ENCODE assay signal across 1 cellular context in genomic region chr10:59284111-59284975, GRCh38.
TF ChIP-seq lines count a peak whose summit lies in the region.

No MANE protein-coding gene starts in this region.

TF ChIP-seq in H1, 55 proteins besides CTCF, POLR2A, EP300 and RAD21:
- no peak for TF ChIP-seq GTF2F1 (IDR thresholded peaks at IDR 0.05; ENCODE audit: borderline replicate concordance, low read depth, low read length)
- no peak for TF ChIP-seq TCF12 (IDR thresholded peaks at IDR 0.05; ENCODE audit: low read depth, low read length)
- TF ChIP-seq POU5F1 (IDR thresholded peaks at IDR 0.05; ENCODE audit: low read depth, low read length) = no peak
- no peak for TF ChIP-seq SP1 (IDR thresholded peaks at IDR 0.05; ENCODE audit: low read depth, low read length)
- no peak for TF ChIP-seq E2F6 (IDR thresholded peaks at IDR 0.05)
- TF ChIP-seq PHF8 (conservative IDR thresholded peaks at IDR 0.05; ENCODE audit: low read depth, low read length) = no peak
- no peak for TF ChIP-seq ATF3 (IDR thresholded peaks at IDR 0.05; ENCODE audit: insufficient read depth, low read depth, low read length)
- TF ChIP-seq EZH2 (IDR thresholded peaks at IDR 0.05; ENCODE audit: low read depth, low read length, severe bottlenecking) = no peak
- no peak for TF ChIP-seq BRCA1 (IDR thresholded peaks at IDR 0.05; ENCODE audit: low read depth, low read length)
- TF ChIP-seq, protein P1, sequence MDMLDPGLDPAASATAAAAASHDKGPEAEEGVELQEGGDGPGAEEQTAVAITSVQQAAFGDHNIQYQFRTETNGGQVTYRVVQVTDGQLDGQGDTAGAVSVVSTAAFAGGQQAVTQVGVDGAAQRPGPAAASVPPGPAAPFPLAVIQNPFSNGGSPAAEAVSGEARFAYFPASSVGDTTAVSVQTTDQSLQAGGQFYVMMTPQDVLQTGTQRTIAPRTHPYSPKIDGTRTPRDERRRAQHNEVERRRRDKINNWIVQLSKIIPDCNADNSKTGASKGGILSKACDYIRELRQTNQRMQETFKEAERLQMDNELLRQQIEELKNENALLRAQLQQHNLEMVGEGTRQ (IDR thresholded peaks at IDR 0.05; ENCODE audit: low read length) = no peak
- TF ChIP-seq CBX8 (IDR thresholded peaks at IDR 0.05; ENCODE audit: borderline replicate concordance, low read depth, low read length) = no peak
- no peak for TF ChIP-seq SIX5 (IDR thresholded peaks at IDR 0.05; ENCODE audit: low read depth, low read length)
- no peak for TF ChIP-seq NANOG (IDR thresholded peaks at IDR 0.05; ENCODE audit: insufficient read depth, low read depth, low read length, poor library complexity, severe bottlenecking)
- no peak for TF ChIP-seq SP4 (IDR thresholded peaks at IDR 0.05; ENCODE audit: low read length)
- no peak for TF ChIP-seq KDM1A (IDR thresholded peaks at IDR 0.05; ENCODE audit: borderline replicate concordance, low read length)
